8 cellular contexts compared by ENCODE assay signal in genomic region chr1:150072959-150073358, GRCh38. TPM values are rescaled to one million over a fixed set of nuclear protein-coding genes. Genes with fewer than 3 reads are reported as not detected.
DNase-seq lines count a peak whose midpoint lies in the region; ATAC-seq and TF ChIP-seq lines count a peak whose summit lies in the region.

No MANE protein-coding gene starts in this region.

- peaks cover 41% of the 10 kb centered on the region for H3K4me1 Mint-ChIP-seq in activated CD4-positive, alpha-beta T cell treated with anti-CD3 and anti-CD28 coated beads, Interleukin-2, amount 10 ng/mL, durations not matched to agents 7 days and 5 days

- H3K4me2 ChIP-seq in DND-41 (ENCODE audit: insufficient read depth, low read length) (no peak overlapping the region), KMS-11 (no peak overlapping the region)

- H4K20me1 ChIP-seq in DND-41 (ENCODE audit: insufficient read depth, low read length) (no peaks in the 10 kb centered on the region), KMS-11 (ENCODE audit: insufficient read depth) (no peaks in the 10 kb centered on the region)

- no peak for DNase-seq in DND-41
- peak; percentile 70 for DNase-seq in adipocyte (ENCODE audit: low read depth)
- DNase-seq in lower lobe of right lung: no peak
- no peak for DNase-seq in EL
- no peak for DNase-seq in activated CD4-positive, alpha-beta T cell treated with anti-CD3 and anti-CD28 coated beads, Interleukin-2, amount 10 ng/mL, durations not matched to agents 7 days and 5 days

- no peaks in the 10 kb centered on the region for H3K27me3 Mint-ChIP-seq in activated CD4-positive, alpha-beta T cell treated with anti-CD3 and anti-CD28 coated beads, Interleukin-2, amount 10 ng/mL, durations not matched to agents 7 days and 5 days

- H3K27ac ChIP-seq in DND-41 (ENCODE audit: low read length) (no peak overlapping the region), KMS-11 (no peak overlapping the region), lower lobe of right lung (no peak overlapping the region)

- H3K9ac ChIP-seq in DND-41 (ENCODE audit: low read depth, low read length) (no peak overlapping the region), KMS-11 (no peak overlapping the region), adipocyte (ENCODE audit: low read length) (no peak overlapping the region)

- no peaks in the 10 kb centered on the region for H3K9me3 ChIP-seq in DND-41 (ENCODE audit: insufficient read depth, low read length, severe bottlenecking)
- no peaks in the 10 kb centered on the region for H3K9me3 ChIP-seq in adipocyte (ENCODE audit: control insufficient read depth, low read length)
- no peaks in the 10 kb centered on the region for H3K9me3 ChIP-seq in lower lobe of right lung

- peaks cover 48% of the 10 kb centered on the region for H3K36me3 ChIP-seq in DND-41 (ENCODE audit: insufficient read depth, low read length)
- H3K36me3 ChIP-seq in KMS-11 (ENCODE audit: insufficient read depth): no peaks in the 10 kb centered on the region
- H3K36me3 ChIP-seq in adipocyte (ENCODE audit: control insufficient read depth, insufficient read depth, low read length, severe bottlenecking): peaks cover 54% of the 10 kb centered on the region
- H3K36me3 ChIP-seq in lower lobe of right lung: peaks cover 68% of the 10 kb centered on the region

- H3K36me3 Mint-ChIP-seq in activated CD4-positive, alpha-beta T cell treated with anti-CD3 and anti-CD28 coated beads, Interleukin-2, amount 10 ng/mL, durations not matched to agents 7 days and 5 days (ENCODE audit: low read depth): peaks cover 40% of the 10 kb centered on the region

- H3K4me3 ChIP-seq in DND-41 (ENCODE audit: low read depth in 1 of 2, low read length in 2 of 2) (no peak overlapping the region), KMS-11 (IDR thresholded peaks at IDR 0.05; ENCODE audit: insufficient read depth, low read depth, low read length) (no peak overlapping the region), adipocyte (ENCODE audit: low read length) (no peak overlapping the region), lower lobe of right lung (no peak overlapping the region)

- no peaks in the 10 kb centered on the region for H3K9me3 Mint-ChIP-seq in activated CD4-positive, alpha-beta T cell treated with anti-CD3 and anti-CD28 coated beads, Interleukin-2, amount 10 ng/mL, durations not matched to agents 7 days and 5 days

- peak; percentile 70 for TF ChIP-seq CTCF in DND-41 (IDR thresholded peaks at IDR 0.05; ENCODE audit: borderline replicate concordance, extremely low read depth, low read length, poor library complexity, severe bottlenecking)
- TF ChIP-seq CTCF in KMS-11 (conservative IDR thresholded peaks at IDR 0.05; ENCODE audit: low read depth, low read length): peak; percentile 92
- peak; percentile 46 for TF ChIP-seq CTCF in lower lobe of right lung (IDR thresholded peaks at IDR 0.05)

- H3K27ac Mint-ChIP-seq in activated CD4-positive, alpha-beta T cell treated with anti-CD3 and anti-CD28 coated beads, Interleukin-2, amount 10 ng/mL, durations not matched to agents 7 days and 5 days: no peak overlapping the region

- intact Hi-C loops in lower lobe of right lung (cut with DNase I): loop anchor here (5.0 kb wide), 1 partner anchor 99 kb away; no protein-coding TSS in a partner anchor

- H3K4me1 ChIP-seq in DND-41 (ENCODE audit: insufficient read depth, low read length) (peaks cover 20% of the 10 kb centered on the region), KMS-11 (ENCODE audit: low read depth, poor library complexity, severe bottlenecking) (peaks cover 20% of the 10 kb centered on the region), adipocyte (ENCODE audit: control insufficient read depth, insufficient read depth, low read length) (peaks cover 10% of the 10 kb centered on the region), lower lobe of right lung (peaks cover 7% of the 10 kb centered on the region)

- CTCF ChIA-PET in activated CD4-positive, alpha-beta T cell treated with anti-CD3 and anti-CD28 coated beads, Interleukin-2, amount 10 ng/mL, durations not matched to agents 7 days and 5 days (lab: Charles Lee): interaction anchor here (1.0 to 3.8 kb wide), 7 partner anchors 35 to 122 kb away, joined by 3 to 23 read pairs (median 4); no protein-coding TSS in a partner anchor

- H2AFZ ChIP-seq in DND-41 (ENCODE audit: low read depth, low read length): no peak overlapping the region
- no peak overlapping the region for H2AFZ ChIP-seq in KMS-11 (ENCODE audit: low read depth)

- H3K79me2 ChIP-seq in DND-41 (ENCODE audit: insufficient read depth, low read length) (peaks cover 17% of the 10 kb centered on the region), KMS-11 (ENCODE audit: insufficient read depth, low read depth) (peaks cover 12% of the 10 kb centered on the region; the same call in 1 of the 2 replicates)

- H3K4me3 Mint-ChIP-seq in activated CD4-positive, alpha-beta T cell treated with anti-CD3 and anti-CD28 coated beads, Interleukin-2, amount 10 ng/mL, durations not matched to agents 7 days and 5 days: no peak overlapping the region

- ATAC-seq in DND-41 (ENCODE audit: insufficient read depth, low read depth) (peak; percentile 79), lower lobe of right lung (no peak), HG03196 (IDR thresholded peaks at IDR 0.05; ENCODE audit: unreplicated experiment) (no peak), GM19455 (IDR thresholded peaks at IDR 0.05; ENCODE audit: unreplicated experiment) (no peak)

- POLR2A ChIA-PET in activated CD4-positive, alpha-beta T cell treated with anti-CD3 and anti-CD28 coated beads, Interleukin-2, amount 10 ng/mL, durations not matched to agents 7 days and 5 days (lab: Charles Lee): no interaction called here

- no peaks in the 10 kb centered on the region for H3K27me3 ChIP-seq in DND-41 (ENCODE audit: insufficient read depth, low read length, poor library complexity)
- no peaks in the 10 kb centered on the region for H3K27me3 ChIP-seq in KMS-11 (ENCODE audit: insufficient read depth, low read depth)
- H3K27me3 ChIP-seq in adipocyte (replicated peaks; ENCODE audit: control insufficient read depth, insufficient read depth, low read length): no peaks in the 10 kb centered on the region
- H3K27me3 ChIP-seq in lower lobe of right lung (ENCODE audit: low read depth): no peaks in the 10 kb centered on the region

RNA-seq across cellular contexts. Expression of gene VPS45, which starts 5.4 kb away (rescaled TPM):
- total RNA-seq in lower lobe of right lung: 36.1 TPM
- total RNA-seq in activated CD4-positive, alpha-beta T cell treated with anti-CD3 and anti-CD28 coated beads, Interleukin-2, amount 10 ng/mL, durations not matched to agents 7 days and 5 days: 10 to 100 TPM; 34.1 to 38.1 TPM
